In genomic region chr1:175225805-175226129, GRCh38 we compare ENCODE assay signal across 2 cellular contexts.
TF ChIP-seq lines count a peak whose summit lies in the region.

No MANE protein-coding gene starts in this region.

TF ChIP-seq in K562, 482 proteins besides CTCF, POLR2A, EP300 and RAD21:
- TF ChIP-seq, protein P1, sequence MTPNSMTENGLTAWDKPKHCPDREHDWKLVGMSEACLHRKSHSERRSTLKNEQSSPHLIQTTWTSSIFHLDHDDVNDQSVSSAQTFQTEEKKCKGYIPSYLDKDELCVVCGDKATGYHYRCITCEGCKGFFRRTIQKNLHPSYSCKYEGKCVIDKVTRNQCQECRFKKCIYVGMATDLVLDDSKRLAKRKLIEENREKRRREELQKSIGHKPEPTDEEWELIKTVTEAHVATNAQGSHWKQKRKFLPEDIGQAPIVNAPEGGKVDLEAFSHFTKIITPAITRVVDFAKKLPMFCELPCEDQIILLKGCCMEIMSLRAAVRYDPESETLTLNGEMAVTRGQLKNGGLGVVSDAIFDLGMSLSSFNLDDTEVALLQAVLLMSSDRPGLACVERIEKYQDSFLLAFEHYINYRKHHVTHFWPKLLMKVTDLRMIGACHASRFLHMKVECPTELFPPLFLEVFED (CRISPR knock-in tag; conservative IDR thresholded peaks at IDR 0.05): no peak
- TF ChIP-seq NR2C1 (IDR thresholded peaks at IDR 0.05): no peak
- TF ChIP-seq NR2C1 (tag; IDR thresholded peaks at IDR 0.05): peak; percentile 48; the same call in 1 of the 2 replicates

TF ChIP-seq in WTC11, 78 proteins besides CTCF, POLR2A, EP300 and RAD21:
- TF ChIP-seq, protein P2, sequence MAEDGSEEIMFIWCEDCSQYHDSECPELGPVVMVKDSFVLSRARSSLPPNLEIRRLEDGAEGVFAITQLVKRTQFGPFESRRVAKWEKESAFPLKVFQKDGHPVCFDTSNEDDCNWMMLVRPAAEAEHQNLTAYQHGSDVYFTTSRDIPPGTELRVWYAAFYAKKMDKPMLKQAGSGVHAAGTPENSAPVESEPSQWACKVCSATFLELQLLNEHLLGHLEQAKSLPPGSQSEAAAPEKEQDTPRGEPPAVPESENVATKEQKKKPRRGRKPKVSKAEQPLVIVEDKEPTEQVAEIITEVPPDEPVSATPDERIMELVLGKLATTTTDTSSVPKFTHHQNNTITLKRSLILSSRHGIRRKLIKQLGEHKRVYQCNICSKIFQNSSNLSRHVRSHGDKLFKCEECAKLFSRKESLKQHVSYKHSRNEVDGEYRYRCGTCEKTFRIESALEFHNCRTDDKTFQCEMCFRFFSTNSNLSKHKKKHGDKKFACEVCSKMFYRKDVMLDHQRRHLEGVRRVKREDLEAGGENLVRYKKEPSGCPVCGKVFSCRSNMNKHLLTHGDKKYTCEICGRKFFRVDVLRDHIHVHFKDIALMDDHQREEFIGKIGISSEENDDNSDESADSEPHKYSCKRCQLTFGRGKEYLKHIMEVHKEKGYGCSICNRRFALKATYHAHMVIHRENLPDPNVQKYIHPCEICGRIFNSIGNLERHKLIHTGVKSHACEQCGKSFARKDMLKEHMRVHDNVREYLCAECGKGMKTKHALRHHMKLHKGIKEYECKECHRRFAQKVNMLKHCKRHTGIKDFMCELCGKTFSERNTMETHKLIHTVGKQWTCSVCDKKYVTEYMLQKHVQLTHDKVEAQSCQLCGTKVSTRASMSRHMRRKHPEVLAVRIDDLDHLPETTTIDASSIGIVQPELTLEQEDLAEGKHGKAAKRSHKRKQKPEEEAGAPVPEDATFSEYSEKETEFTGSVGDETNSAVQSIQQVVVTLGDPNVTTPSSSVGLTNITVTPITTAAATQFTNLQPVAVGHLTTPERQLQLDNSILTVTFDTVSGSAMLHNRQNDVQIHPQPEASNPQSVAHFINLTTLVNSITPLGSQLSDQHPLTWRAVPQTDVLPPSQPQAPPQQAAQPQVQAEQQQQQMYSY (CRISPR knock-in tag; IDR thresholded peaks at IDR 0.05): no peak
- TF ChIP-seq SMAD3 (CRISPR knock-in tag; IDR thresholded peaks at IDR 0.05; ENCODE audit: borderline replicate concordance) (no peak), FOXP1 (CRISPR knock-in tag; IDR thresholded peaks at IDR 0.05; ENCODE audit: borderline replicate concordance) (no peak), TP53 (CRISPR knock-in tag; IDR thresholded peaks at IDR 0.05) (no peak), JAZF1 (CRISPR knock-in tag; IDR thresholded peaks at IDR 0.05) (no peak), RORB (CRISPR knock-in tag; IDR thresholded peaks at IDR 0.05) (no peak), MYBL2 (CRISPR knock-in tag; IDR thresholded peaks at IDR 0.05) (no peak), AR (CRISPR knock-in tag; IDR thresholded peaks at IDR 0.05) (no peak), ATF2 (CRISPR knock-in tag; IDR thresholded peaks at IDR 0.05; ENCODE audit: borderline replicate concordance, low read depth) (no peak), NFATC4 (CRISPR knock-in tag; IDR thresholded peaks at IDR 0.05) (no peak), ELF4 (CRISPR knock-in tag; IDR thresholded peaks at IDR 0.05; ENCODE audit: low read depth) (no peak), ARID4B (CRISPR knock-in tag; IDR thresholded peaks at IDR 0.05; ENCODE audit: borderline replicate concordance) (no peak), FOXJ3 (CRISPR knock-in tag; IDR thresholded peaks at IDR 0.05; ENCODE audit: borderline replicate concordance) (no peak), ZNF232 (CRISPR knock-in tag; IDR thresholded peaks at IDR 0.05) (no peak), ZNF219 (CRISPR knock-in tag; IDR thresholded peaks at IDR 0.05; ENCODE audit: borderline replicate concordance) (no peak), NFYB (CRISPR knock-in tag; conservative IDR thresholded peaks at IDR 0.05; ENCODE audit: low read depth) (no peak), IRF2 (CRISPR knock-in tag; IDR thresholded peaks at IDR 0.05; ENCODE audit: borderline replicate concordance, low read depth) (no peak)
- TF ChIP-seq, protein P3, sequence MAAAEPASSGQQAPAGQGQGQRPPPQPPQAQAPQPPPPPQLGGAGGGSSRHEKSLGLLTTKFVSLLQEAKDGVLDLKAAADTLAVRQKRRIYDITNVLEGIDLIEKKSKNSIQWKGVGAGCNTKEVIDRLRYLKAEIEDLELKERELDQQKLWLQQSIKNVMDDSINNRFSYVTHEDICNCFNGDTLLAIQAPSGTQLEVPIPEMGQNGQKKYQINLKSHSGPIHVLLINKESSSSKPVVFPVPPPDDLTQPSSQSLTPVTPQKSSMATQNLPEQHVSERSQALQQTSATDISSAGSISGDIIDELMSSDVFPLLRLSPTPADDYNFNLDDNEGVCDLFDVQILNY (CRISPR knock-in tag; IDR thresholded peaks at IDR 0.05): no peak
- TF ChIP-seq, protein P4, sequence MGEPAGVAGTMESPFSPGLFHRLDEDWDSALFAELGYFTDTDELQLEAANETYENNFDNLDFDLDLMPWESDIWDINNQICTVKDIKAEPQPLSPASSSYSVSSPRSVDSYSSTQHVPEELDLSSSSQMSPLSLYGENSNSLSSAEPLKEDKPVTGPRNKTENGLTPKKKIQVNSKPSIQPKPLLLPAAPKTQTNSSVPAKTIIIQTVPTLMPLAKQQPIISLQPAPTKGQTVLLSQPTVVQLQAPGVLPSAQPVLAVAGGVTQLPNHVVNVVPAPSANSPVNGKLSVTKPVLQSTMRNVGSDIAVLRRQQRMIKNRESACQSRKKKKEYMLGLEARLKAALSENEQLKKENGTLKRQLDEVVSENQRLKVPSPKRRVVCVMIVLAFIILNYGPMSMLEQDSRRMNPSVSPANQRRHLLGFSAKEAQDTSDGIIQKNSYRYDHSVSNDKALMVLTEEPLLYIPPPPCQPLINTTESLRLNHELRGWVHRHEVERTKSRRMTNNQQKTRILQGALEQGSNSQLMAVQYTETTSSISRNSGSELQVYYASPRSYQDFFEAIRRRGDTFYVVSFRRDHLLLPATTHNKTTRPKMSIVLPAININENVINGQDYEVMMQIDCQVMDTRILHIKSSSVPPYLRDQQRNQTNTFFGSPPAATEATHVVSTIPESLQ (CRISPR knock-in tag; IDR thresholded peaks at IDR 0.05): no peak
